7 cellular contexts compared by ENCODE assay signal in genomic region chr6:158606011-158606410, GRCh38. TPM values are rescaled to one million over a fixed set of nuclear protein-coding genes. Genes with fewer than 3 reads are reported as not detected.
DNase-seq lines count a peak whose midpoint lies in the region; ATAC-seq and TF ChIP-seq lines count a peak whose summit lies in the region.
"Not testable (repeated sequence)": the region's sequence is repeated elsewhere in the genome, so short reads cannot be mapped to it uniquely, and the experiment has no call there.

No MANE protein-coding gene starts in this region.

- H3K9me3 Mint-ChIP-seq in activated CD8-positive, alpha-beta T cell treated with anti-CD3 and anti-CD28 coated beads, Interleukin-2, amount 10 ng/mL, durations not matched to agents 7 days and 5 days (ENCODE audit: insufficient read depth); activated naive CD4-positive, alpha-beta T cell treated with anti-CD3 and anti-CD28 coated beads for 36 hours; effector memory CD8-positive, alpha-beta T cell; neural crest cell; type B pancreatic cell: not testable (repeated sequence)

- not testable (repeated sequence) for ATAC-seq in activated CD8-positive, alpha-beta T cell treated with anti-CD3 and anti-CD28 coated beads, Interleukin-2, amount 10 ng/mL, durations not matched to agents 7 days and 5 days; effector memory CD8-positive, alpha-beta T cell (replicated peaks); left lobe of liver

- intact Hi-C loops in activated naive CD4-positive, alpha-beta T cell treated with anti-CD3 and anti-CD28 coated beads for 36 hours (cut with micrococcal nuclease): not testable (repeated sequence)

- peaks cover 52% of the 10 kb centered on the region for H3K36me3 Mint-ChIP-seq in activated CD8-positive, alpha-beta T cell treated with anti-CD3 and anti-CD28 coated beads, Interleukin-2, amount 10 ng/mL, durations not matched to agents 7 days and 5 days (ENCODE audit: low read depth)
- H3K36me3 Mint-ChIP-seq in activated naive CD4-positive, alpha-beta T cell treated with anti-CD3 and anti-CD28 coated beads for 36 hours (ENCODE audit: low read depth): peaks cover 37% of the 10 kb centered on the region
- H3K36me3 Mint-ChIP-seq in effector memory CD8-positive, alpha-beta T cell (ENCODE audit: insufficient read depth): peaks cover 72% of the 10 kb centered on the region
- H3K36me3 Mint-ChIP-seq in neural crest cell (ENCODE audit: low read depth): peaks cover 10% of the 10 kb centered on the region
- H3K36me3 Mint-ChIP-seq in type B pancreatic cell: not testable (repeated sequence)

- not testable (repeated sequence) for H3K4me3 Mint-ChIP-seq in activated CD8-positive, alpha-beta T cell treated with anti-CD3 and anti-CD28 coated beads, Interleukin-2, amount 10 ng/mL, durations not matched to agents 7 days and 5 days; activated naive CD4-positive, alpha-beta T cell treated with anti-CD3 and anti-CD28 coated beads for 36 hours; effector memory CD8-positive, alpha-beta T cell; neural crest cell; type B pancreatic cell

- H3K27ac ChIP-seq in RWPE1: peak overlapping the region; percentile 17; the same call in 1 of the 2 replicates

- not testable (repeated sequence) for H3K27me3 Mint-ChIP-seq in activated CD8-positive, alpha-beta T cell treated with anti-CD3 and anti-CD28 coated beads, Interleukin-2, amount 10 ng/mL, durations not matched to agents 7 days and 5 days (ENCODE audit: low read depth); activated naive CD4-positive, alpha-beta T cell treated with anti-CD3 and anti-CD28 coated beads for 36 hours (ENCODE audit: low read depth); effector memory CD8-positive, alpha-beta T cell; neural crest cell (ENCODE audit: low read depth); type B pancreatic cell

- H3K27ac Mint-ChIP-seq in activated CD8-positive, alpha-beta T cell treated with anti-CD3 and anti-CD28 coated beads, Interleukin-2, amount 10 ng/mL, durations not matched to agents 7 days and 5 days: peak overlapping the region; percentile 46
- H3K27ac Mint-ChIP-seq in activated naive CD4-positive, alpha-beta T cell treated with anti-CD3 and anti-CD28 coated beads for 36 hours: peak overlapping the region; percentile 53
- peak overlapping the region; percentile 59 to 86 for H3K27ac Mint-ChIP-seq in effector memory CD8-positive, alpha-beta T cell
- H3K27ac Mint-ChIP-seq in neural crest cell (ENCODE audit: unreplicated experiment): peak overlapping the region; percentile 43
- not testable (repeated sequence) for H3K27ac Mint-ChIP-seq in type B pancreatic cell

- not testable (repeated sequence) for DNase-seq in RWPE1 (ENCODE audit: low spot score); activated CD8-positive, alpha-beta T cell treated with anti-CD3 and anti-CD28 coated beads, Interleukin-2, amount 10 ng/mL, durations not matched to agents 7 days and 5 days; activated naive CD4-positive, alpha-beta T cell treated with anti-CD3 and anti-CD28 coated beads for 36 hours; effector memory CD8-positive, alpha-beta T cell; neural crest cell (ENCODE audit: low read depth, low spot score)
- DNase-seq in left lobe of liver (ENCODE audit: low spot score) (peak; percentile 29), type B pancreatic cell (ENCODE audit: extremely low spot score, unreplicated experiment) (peak; percentile 44)

- not testable (repeated sequence) for H3K4me1 Mint-ChIP-seq in activated CD8-positive, alpha-beta T cell treated with anti-CD3 and anti-CD28 coated beads, Interleukin-2, amount 10 ng/mL, durations not matched to agents 7 days and 5 days (ENCODE audit: low read depth); activated naive CD4-positive, alpha-beta T cell treated with anti-CD3 and anti-CD28 coated beads for 36 hours (ENCODE audit: low read depth); neural crest cell; type B pancreatic cell (ENCODE audit: unreplicated experiment)
- H3K4me1 Mint-ChIP-seq in effector memory CD8-positive, alpha-beta T cell (ENCODE audit: low read depth in 2 of 2): peaks cover 13 to 21% of the 10 kb centered on the region in 2 donors

- POLR2A ChIA-PET in RWPE1 (lab: Yijun Ruan, JAX; ENCODE audit: low non-redundant PET); activated CD8-positive, alpha-beta T cell treated with anti-CD3 and anti-CD28 coated beads, Interleukin-2, amount 10 ng/mL, durations not matched to agents 7 days and 5 days (lab: Charles Lee): not testable (repeated sequence)

- CTCF ChIA-PET in RWPE1 (lab: Yijun Ruan, JAX): interaction anchor here (0.6 to 2.2 kb wide), 5 partner anchors 11 to 392 kb away, joined by 3 to 8 read pairs (median 5); no protein-coding TSS in a partner anchor
- CTCF ChIA-PET in activated CD8-positive, alpha-beta T cell treated with anti-CD3 and anti-CD28 coated beads, Interleukin-2, amount 10 ng/mL, durations not matched to agents 7 days and 5 days (lab: Charles Lee): interaction anchor here (0.7 to 3.6 kb wide), 16 partner anchors 10 to 408 kb away, joined by 3 to 29 read pairs (median 4); partner anchors contain the start of gene SYTL3
- CTCF ChIA-PET in activated naive CD4-positive, alpha-beta T cell treated with anti-CD3 and anti-CD28 coated beads for 36 hours (lab: Charles Lee): interaction anchor here (0.7 to 2.8 kb wide), 8 partner anchors 17 to 402 kb away, joined by 3 to 17 read pairs (median 3); no protein-coding TSS in a partner anchor

- not testable (repeated sequence) for TF ChIP-seq CTCF in RWPE1 (conservative IDR thresholded peaks at IDR 0.05; ENCODE audit: low read depth); neural crest cell (conservative IDR thresholded peaks at IDR 0.05); type B pancreatic cell (conservative IDR thresholded peaks at IDR 0.05)

RNA-seq across cellular contexts. Expression of gene DYNLT1, which starts 38.5 kb away (rescaled TPM):
- total RNA-seq in activated CD8-positive, alpha-beta T cell treated with anti-CD3 and anti-CD28 coated beads, Interleukin-2, amount 10 ng/mL, durations not matched to agents 7 days and 5 days: 10 to 100 TPM; 79.0 to 86.4 TPM
- 100 to 1,000 TPM in 1 of 2 experiments, 10 to 100 TPM in 1; 99.1 to 107 TPM for total RNA-seq in activated naive CD4-positive, alpha-beta T cell treated with anti-CD3 and anti-CD28 coated beads for 36 hours
- total RNA-seq in left lobe of liver: 29.9 TPM
- 117 and 118 TPM in 2 replicates for total RNA-seq in neural crest cell
- total RNA-seq in type B pancreatic cell (ENCODE audit: low replicate concordance): 138 and 149 TPM in 2 replicates

RNA-seq across cellular contexts. Expression of gene SYTL3, which starts 43.8 kb away (rescaled TPM):
- total RNA-seq in activated CD8-positive, alpha-beta T cell treated with anti-CD3 and anti-CD28 coated beads, Interleukin-2, amount 10 ng/mL, durations not matched to agents 7 days and 5 days: 10 to 100 TPM; 43.5 to 48.3 TPM
- 100 to 1,000 TPM; 115 to 120 TPM for total RNA-seq in activated naive CD4-positive, alpha-beta T cell treated with anti-CD3 and anti-CD28 coated beads for 36 hours
- 0.43 TPM for total RNA-seq in left lobe of liver
- total RNA-seq in neural crest cell: 0.20 and 0.28 TPM in 2 replicates
- 2.2 and 2.8 TPM in 2 replicates for total RNA-seq in type B pancreatic cell (ENCODE audit: low replicate concordance)

RNA-seq across cellular contexts. Expression of gene TMEM181, which starts 46.1 kb away (rescaled TPM):
- 10 to 100 TPM; 15.0 to 15.2 TPM for total RNA-seq in activated CD8-positive, alpha-beta T cell treated with anti-CD3 and anti-CD28 coated beads, Interleukin-2, amount 10 ng/mL, durations not matched to agents 7 days and 5 days
- 1 to 10 TPM; 8.3 to 8.6 TPM for total RNA-seq in activated naive CD4-positive, alpha-beta T cell treated with anti-CD3 and anti-CD28 coated beads for 36 hours
- 12.0 TPM for total RNA-seq in left lobe of liver
- 23.9 and 25.0 TPM in 2 replicates for total RNA-seq in neural crest cell
- total RNA-seq in type B pancreatic cell (ENCODE audit: low replicate concordance): 26.3 and 26.5 TPM in 2 replicates

Comparison
In these comparisons a context has a peak if more than half of its experiments do, and no peak if none do; other contexts are left out.
1. RNA of gene SYTL3, which starts 43.8 kb away (total RNA-seq): 115 to 120 TPM in activated naive CD4-positive, alpha-beta T cell treated with anti-CD3 and anti-CD28 coated beads for 36 hours and 43.5 to 48.3 TPM in activated CD8-positive, alpha-beta T cell treated with anti-CD3 and anti-CD28 coated beads, Interleukin-2, amount 10 ng/mL, durations not matched to agents 7 days and 5 days; 2.2 to 2.8 TPM in type B pancreatic cell, 0.43 TPM in left lobe of liver (single experiment) and 0.20 to 0.28 TPM in neural crest cell; every median in the first group is over 10 times any median in the second.